Comparison of ENCODE assay signal across 1 cellular context in genomic region chr7:107079212-107079940, GRCh38.
TF ChIP-seq lines count a peak whose summit lies in the region.

No MANE protein-coding gene starts in this region.

TF ChIP-seq in K562, 482 proteins besides CTCF, POLR2A, EP300 and RAD21 (continued from another document and continues in another):
- TF ChIP-seq PCBP1 (IDR thresholded peaks at IDR 0.05; ENCODE audit: low read depth, low read length, poor library complexity, severe bottlenecking) (no peak), ZNF584 (CRISPR knock-in tag; IDR thresholded peaks at IDR 0.05; ENCODE audit: low read depth) (peak; percentile 56; the same call in 1 of the 2 replicates), RNF2 (IDR thresholded peaks at IDR 0.05) (peak; percentile 95), ZC3H4 (CRISPR knock-in tag; IDR thresholded peaks at IDR 0.05; ENCODE audit: borderline replicate concordance) (no peak), ZNF24 (IDR thresholded peaks at IDR 0.05) (peak; percentile 75; the same call in 1 of the 2 replicates), SP2 (IDR thresholded peaks at IDR 0.05; ENCODE audit: extremely low read depth, low read depth, low read length, poor library complexity, severe bottlenecking) (no peak), EHMT2 (IDR thresholded peaks at IDR 0.05) (peak; percentile 36), ATF7 (IDR thresholded peaks at IDR 0.05) (peak; percentile 53), ZNF707 (CRISPR knock-in tag; conservative IDR thresholded peaks at IDR 0.05) (0 out of 2 replicates have a peak, but pooled peaks have one; percentile 40), ZNF354B (CRISPR knock-in tag; IDR thresholded peaks at IDR 0.05) (peak; percentile 60; the same call in 1 of the 2 replicates), ZNF583 (CRISPR knock-in tag; IDR thresholded peaks at IDR 0.05) (peak; percentile 84), TBP (optimal IDR thresholded peaks at IDR 0.05; ENCODE audit: low read depth, low read length) (peak; percentile 27), NR2C1 (IDR thresholded peaks at IDR 0.05) (peak; percentile 37; the same call in 1 of the 2 replicates), NR2C1 (tag; IDR thresholded peaks at IDR 0.05) (no peak; the same call in 1 of the 2 replicates), AFF1 (IDR thresholded peaks at IDR 0.05; ENCODE audit: low read depth in 1 of 2, partially characterized antibody in 2 of 2) (peak; percentile 35 to 37), NBN (IDR thresholded peaks at IDR 0.05; ENCODE audit: low read depth) (peak; percentile 93), MTA2 (IDR thresholded peaks at IDR 0.05; ENCODE audit: low read depth) (peak; percentile 42), HDAC8 (tag; IDR thresholded peaks at IDR 0.05) (0 out of 2 replicates have a peak, but pooled peaks have one; percentile 17), SP1 (CRISPR knock-in tag; IDR thresholded peaks at IDR 0.05) (0 out of 2 replicates have a peak, but pooled peaks have one; percentile 53), ZNF197 (CRISPR knock-in tag; IDR thresholded peaks at IDR 0.05; ENCODE audit: low read depth) (peak; percentile 39; the same call in 1 of the 2 replicates), OTX1 (CRISPR knock-in tag; IDR thresholded peaks at IDR 0.05) (peak; percentile 94; the same call in 1 of the 2 replicates), ZNF668 (CRISPR knock-in tag; IDR thresholded peaks at IDR 0.05) (peak; percentile 46; the same call in 1 of the 2 replicates), ZNF12 (CRISPR knock-in tag; IDR thresholded peaks at IDR 0.05) (no peak), HNRNPL (IDR thresholded peaks at IDR 0.05; ENCODE audit: low read depth, low read length) (peak; percentile 71; the same call in 1 of the 2 replicates), TEAD1 (CRISPR knock-in tag; IDR thresholded peaks at IDR 0.05) (peak; percentile 27 to 70; a peak in 3 of 4 replicates), ID3 (CRISPR knock-in tag; IDR thresholded peaks at IDR 0.05) (no peak), ID3 (tag; IDR thresholded peaks at IDR 0.05) (no peak), MTA3 (IDR thresholded peaks at IDR 0.05; ENCODE audit: borderline replicate concordance) (peak; percentile 85), ZBTB9 (CRISPR knock-in tag; IDR thresholded peaks at IDR 0.05) (peak; percentile 75), HDAC2 (IDR thresholded peaks at IDR 0.05) (peak; percentile 89), RFX5 (IDR thresholded peaks at IDR 0.05; ENCODE audit: low read depth, low read length) (no peak), TEAD4 (IDR thresholded peaks at IDR 0.05; ENCODE audit: low read length) (peak; percentile 86), TEAD4 (CRISPR knock-in tag; IDR thresholded peaks at IDR 0.05; ENCODE audit: borderline replicate concordance) (no peak), HMGN3 (IDR thresholded peaks at IDR 0.05; ENCODE audit: borderline replicate concordance, extremely low read depth, insufficient read length, low read depth, low read length) (no peak), BACH1 (tag; IDR thresholded peaks at IDR 0.05) (peak; percentile 72), POLR2G (IDR thresholded peaks at IDR 0.05; ENCODE audit: low read depth, low read length) (peak; percentile 42; the same call in 1 of the 2 replicates), BRF1 (IDR thresholded peaks at IDR 0.05; ENCODE audit: borderline replicate concordance, extremely low read depth, insufficient read length) (no peak), MAZ (CRISPR knock-in tag; conservative IDR thresholded peaks at IDR 0.05 in 1 of 2, IDR thresholded peaks at IDR 0.05 in 1 of 2) (peak in 1 of 2 experiments; percentile 75; a peak in 2 of 4 replicates), RBFOX2 (IDR thresholded peaks at IDR 0.05; ENCODE audit: low read depth, low read length) (peak; percentile 55)
- TF ChIP-seq, protein P1, sequence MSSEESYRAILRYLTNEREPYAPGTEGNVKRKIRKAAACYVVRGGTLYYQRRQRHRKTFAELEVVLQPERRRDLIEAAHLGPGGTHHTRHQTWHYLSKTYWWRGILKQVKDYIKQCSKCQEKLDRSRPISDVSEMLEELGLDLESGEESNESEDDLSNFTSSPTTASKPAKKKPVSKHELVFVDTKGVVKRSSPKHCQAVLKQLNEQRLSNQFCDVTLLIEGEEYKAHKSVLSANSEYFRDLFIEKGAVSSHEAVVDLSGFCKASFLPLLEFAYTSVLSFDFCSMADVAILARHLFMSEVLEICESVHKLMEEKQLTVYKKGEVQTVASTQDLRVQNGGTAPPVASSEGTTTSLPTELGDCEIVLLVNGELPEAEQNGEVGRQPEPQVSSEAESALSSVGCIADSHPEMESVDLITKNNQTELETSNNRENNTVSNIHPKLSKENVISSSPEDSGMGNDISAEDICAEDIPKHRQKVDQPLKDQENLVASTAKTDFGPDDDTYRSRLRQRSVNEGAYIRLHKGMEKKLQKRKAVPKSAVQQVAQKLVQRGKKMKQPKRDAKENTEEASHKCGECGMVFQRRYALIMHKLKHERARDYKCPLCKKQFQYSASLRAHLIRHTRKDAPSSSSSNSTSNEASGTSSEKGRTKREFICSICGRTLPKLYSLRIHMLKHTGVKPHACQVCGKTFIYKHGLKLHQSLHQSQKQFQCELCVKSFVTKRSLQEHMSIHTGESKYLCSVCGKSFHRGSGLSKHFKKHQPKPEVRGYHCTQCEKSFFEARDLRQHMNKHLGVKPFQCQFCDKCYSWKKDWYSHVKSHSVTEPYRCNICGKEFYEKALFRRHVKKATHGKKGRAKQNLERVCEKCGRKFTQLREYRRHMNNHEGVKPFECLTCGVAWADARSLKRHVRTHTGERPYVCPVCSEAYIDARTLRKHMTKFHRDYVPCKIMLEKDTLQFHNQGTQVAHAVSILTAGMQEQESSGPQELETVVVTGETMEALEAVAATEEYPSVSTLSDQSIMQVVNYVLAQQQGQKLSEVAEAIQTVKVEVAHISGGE (CRISPR knock-in tag; IDR thresholded peaks at IDR 0.05), result peak in 1 of 3 experiments; percentile 58; a peak in 1 of 6 replicates
- TF ChIP-seq, protein P2, sequence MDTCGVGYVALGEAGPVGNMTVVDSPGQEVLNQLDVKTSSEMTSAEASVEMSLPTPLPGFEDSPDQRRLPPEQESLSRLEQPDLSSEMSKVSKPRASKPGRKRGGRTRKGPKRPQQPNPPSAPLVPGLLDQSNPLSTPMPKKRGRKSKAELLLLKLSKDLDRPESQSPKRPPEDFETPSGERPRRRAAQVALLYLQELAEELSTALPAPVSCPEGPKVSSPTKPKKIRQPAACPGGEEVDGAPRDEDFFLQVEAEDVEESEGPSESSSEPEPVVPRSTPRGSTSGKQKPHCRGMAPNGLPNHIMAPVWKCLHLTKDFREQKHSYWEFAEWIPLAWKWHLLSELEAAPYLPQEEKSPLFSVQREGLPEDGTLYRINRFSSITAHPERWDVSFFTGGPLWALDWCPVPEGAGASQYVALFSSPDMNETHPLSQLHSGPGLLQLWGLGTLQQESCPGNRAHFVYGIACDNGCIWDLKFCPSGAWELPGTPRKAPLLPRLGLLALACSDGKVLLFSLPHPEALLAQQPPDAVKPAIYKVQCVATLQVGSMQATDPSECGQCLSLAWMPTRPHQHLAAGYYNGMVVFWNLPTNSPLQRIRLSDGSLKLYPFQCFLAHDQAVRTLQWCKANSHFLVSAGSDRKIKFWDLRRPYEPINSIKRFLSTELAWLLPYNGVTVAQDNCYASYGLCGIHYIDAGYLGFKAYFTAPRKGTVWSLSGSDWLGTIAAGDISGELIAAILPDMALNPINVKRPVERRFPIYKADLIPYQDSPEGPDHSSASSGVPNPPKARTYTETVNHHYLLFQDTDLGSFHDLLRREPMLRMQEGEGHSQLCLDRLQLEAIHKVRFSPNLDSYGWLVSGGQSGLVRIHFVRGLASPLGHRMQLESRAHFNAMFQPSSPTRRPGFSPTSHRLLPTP (IDR thresholded peaks at IDR 0.05; ENCODE audit: borderline replicate concordance, extremely low read depth, insufficient read length), result no peak
- TF ChIP-seq, protein P3, sequence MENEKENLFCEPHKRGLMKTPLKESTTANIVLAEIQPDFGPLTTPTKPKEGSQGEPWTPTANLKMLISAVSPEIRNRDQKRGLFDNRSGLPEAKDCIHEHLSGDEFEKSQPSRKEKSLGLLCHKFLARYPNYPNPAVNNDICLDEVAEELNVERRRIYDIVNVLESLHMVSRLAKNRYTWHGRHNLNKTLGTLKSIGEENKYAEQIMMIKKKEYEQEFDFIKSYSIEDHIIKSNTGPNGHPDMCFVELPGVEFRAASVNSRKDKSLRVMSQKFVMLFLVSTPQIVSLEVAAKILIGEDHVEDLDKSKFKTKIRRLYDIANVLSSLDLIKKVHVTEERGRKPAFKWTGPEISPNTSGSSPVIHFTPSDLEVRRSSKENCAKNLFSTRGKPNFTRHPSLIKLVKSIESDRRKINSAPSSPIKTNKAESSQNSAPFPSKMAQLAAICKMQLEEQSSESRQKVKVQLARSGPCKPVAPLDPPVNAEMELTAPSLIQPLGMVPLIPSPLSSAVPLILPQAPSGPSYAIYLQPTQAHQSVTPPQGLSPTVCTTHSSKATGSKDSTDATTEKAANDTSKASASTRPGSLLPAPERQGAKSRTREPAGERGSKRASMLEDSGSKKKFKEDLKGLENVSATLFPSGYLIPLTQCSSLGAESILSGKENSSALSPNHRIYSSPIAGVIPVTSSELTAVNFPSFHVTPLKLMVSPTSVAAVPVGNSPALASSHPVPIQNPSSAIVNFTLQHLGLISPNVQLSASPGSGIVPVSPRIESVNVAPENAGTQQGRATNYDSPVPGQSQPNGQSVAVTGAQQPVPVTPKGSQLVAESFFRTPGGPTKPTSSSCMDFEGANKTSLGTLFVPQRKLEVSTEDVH (IDR thresholded peaks at IDR 0.05; ENCODE audit: low read depth, partially characterized antibody), result peak; percentile 37
- TF ChIP-seq, protein P4, sequence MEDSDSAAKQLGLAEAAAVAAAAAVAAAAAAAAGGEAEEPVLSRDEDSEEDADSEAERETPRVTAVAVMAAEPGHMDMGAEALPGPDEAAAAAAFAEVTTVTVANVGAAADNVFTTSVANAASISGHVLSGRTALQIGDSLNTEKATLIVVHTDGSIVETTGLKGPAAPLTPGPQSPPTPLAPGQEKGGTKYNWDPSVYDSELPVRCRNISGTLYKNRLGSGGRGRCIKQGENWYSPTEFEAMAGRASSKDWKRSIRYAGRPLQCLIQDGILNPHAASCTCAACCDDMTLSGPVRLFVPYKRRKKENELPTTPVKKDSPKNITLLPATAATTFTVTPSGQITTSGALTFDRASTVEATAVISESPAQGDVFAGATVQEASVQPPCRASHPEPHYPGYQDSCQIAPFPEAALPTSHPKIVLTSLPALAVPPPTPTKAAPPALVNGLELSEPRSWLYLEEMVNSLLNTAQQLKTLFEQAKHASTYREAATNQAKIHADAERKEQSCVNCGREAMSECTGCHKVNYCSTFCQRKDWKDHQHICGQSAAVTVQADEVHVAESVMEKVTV (CRISPR knock-in tag; IDR thresholded peaks at IDR 0.05), result peak; percentile 37; the same call in 1 of the 2 replicates
